ENCODE assay signal across 8 cellular contexts in genomic region chrX:152958047-152958446, GRCh38. TPM values are rescaled to one million over a fixed set of nuclear protein-coding genes. Genes with fewer than 3 reads are reported as not detected.
DNase-seq lines count a peak whose midpoint lies in the region; ATAC-seq and TF ChIP-seq lines count a peak whose summit lies in the region.

No MANE protein-coding gene starts in this region.

- intact Hi-C loops in PC-3 (cut with micrococcal nuclease): no loop called here
- intact Hi-C loops in stomach (cut with DNase I; ENCODE audit: low total_unique reads): no loop called here

- CTCF ChIA-PET in SK-N-SH (lab: Yijun Ruan, JAX): interaction anchor here (0.6 to 4.6 kb wide), 8 partner anchors 11 to 992 kb away, joined by 3 to 23 read pairs (median 4); partner anchors contain the start of gene HAUS7
- CTCF ChIA-PET in PC-3 (lab: Charles Lee): no interaction called here

- H4K20me1 ChIP-seq in SK-N-SH (ENCODE audit: insufficient read depth) (no peaks in the 10 kb centered on the region), PC-3 (ENCODE audit: low read length) (no peaks in the 10 kb centered on the region)

- H3K27ac ChIP-seq in SK-N-SH (ENCODE audit: low read depth in 2 of 2, low read length in 1 of 2): no peak overlapping the region
- H3K27ac ChIP-seq in PC-3 (ENCODE audit: low read length): no peak overlapping the region
- H3K27ac ChIP-seq in esophagus (ENCODE audit: low read depth in 2 of 2, low read length in 1 of 2): peak overlapping the region; percentile 14 to 69
- H3K27ac ChIP-seq in stomach: peak overlapping the region in 4 of 5 donors; percentile 59 to 80 (median 68)

- TF ChIP-seq CTCF in SK-N-SH (IDR thresholded peaks at IDR 0.05): no peak
- no peak for TF ChIP-seq CTCF in PC-3 (conservative IDR thresholded peaks at IDR 0.05; ENCODE audit: low read depth, low read length)
- TF ChIP-seq CTCF in stomach (IDR thresholded peaks at IDR 0.05): no peak

- no TSS peak for BruUV-seq in PC-3 (replicated peaks; lab: Mats Ljungman, UMichigan)

- no peak overlapping the region for H3K4me3 ChIP-seq in SK-N-SH (ENCODE audit: low read depth in 2 of 2, low read length in 1 of 2)
- H3K4me3 ChIP-seq in PC-3 (ENCODE audit: low read length): no peak overlapping the region
- H3K4me3 ChIP-seq in esophagus (ENCODE audit: low read depth in 1 of 2, low read length in 2 of 2): no peak overlapping the region
- H3K4me3 ChIP-seq in stomach: peak overlapping the region in 3 of 4 donors; percentile 21 to 35 (median 25)

- POLR2A ChIA-PET in SK-N-SH (lab: Yijun Ruan, JAX): no interaction called here
- POLR2A ChIA-PET in PC-3 (lab: Charles Lee; ENCODE audit: unreplicated experiment): no interaction called here

- TF ChIP-seq EP300 in SK-N-SH (IDR thresholded peaks at IDR 0.05; ENCODE audit: borderline replicate concordance in 1 of 2, low read depth in 1 of 2, low read length in 1 of 2) (no peak), stomach (IDR thresholded peaks at IDR 0.05) (no peak)

- H3K4me2 ChIP-seq in SK-N-SH (no peak overlapping the region), PC-3 (ENCODE audit: low read length) (no peak overlapping the region)

- WGBS in SK-N-SH (ENCODE audit: low lambda C conversion rate): 69% methylated on average over 5 of the region's 5 CpGs
- WGBS in esophagus, 2 donors: 80 to 90% methylated on average over 5 of the region's 5 CpGs
- 76 to 90% (median 86%) methylated on average over 4 to 5 of the region's 5 CpGs for WGBS in stomach, 5 donors

- H3K36me3 ChIP-seq in SK-N-SH (replicated peaks in 1 of 2; ENCODE audit: control insufficient read depth in 1 of 2, insufficient read depth in 2 of 2, low read length in 1 of 2): no peaks in the 10 kb centered on the region
- H3K36me3 ChIP-seq in PC-3 (ENCODE audit: low read depth, low read length): peaks cover 15% of the 10 kb centered on the region; the same call in 1 of the 2 replicates
- peaks cover 0 to 11% of the 10 kb centered on the region in 2 donors for H3K36me3 ChIP-seq in esophagus (ENCODE audit: control insufficient read depth in 2 of 2, insufficient read depth in 2 of 2, low read length in 1 of 2)
- H3K36me3 ChIP-seq in stomach: no peaks in the 10 kb centered on the region

- H2AFZ ChIP-seq in SK-N-SH (ENCODE audit: low read depth): peak overlapping the region; percentile 72
- no peak overlapping the region for H2AFZ ChIP-seq in PC-3 (ENCODE audit: low read length)

- H3K27me3 ChIP-seq in SK-N-SH (ENCODE audit: insufficient read depth) (no peaks in the 10 kb centered on the region; the same call in 1 of the 2 replicates), PC-3 (ENCODE audit: low read length) (no peaks in the 10 kb centered on the region), esophagus (ENCODE audit: control insufficient read depth in 1 of 2, insufficient read depth in 2 of 2, low read length in 2 of 2) (no peaks in the 10 kb centered on the region), stomach (no peaks in the 10 kb centered on the region)

- H3K79me2 ChIP-seq in SK-N-SH (ENCODE audit: insufficient read depth) (no peaks in the 10 kb centered on the region), PC-3 (ENCODE audit: low read length) (no peaks in the 10 kb centered on the region)

- no peaks in the 10 kb centered on the region; a peak in 1 of 4 replicates for H3K4me1 ChIP-seq in SK-N-SH (ENCODE audit: control insufficient read depth in 1 of 2, insufficient read depth in 2 of 2, low read depth in 1 of 2, low read length in 1 of 2)
- no peaks in the 10 kb centered on the region for H3K4me1 ChIP-seq in PC-3 (ENCODE audit: insufficient read depth, low read length)
- H3K4me1 ChIP-seq in esophagus (ENCODE audit: control insufficient read depth in 2 of 2, insufficient read depth in 2 of 2, low read length in 1 of 2): no peaks in the 10 kb centered on the region
- peaks cover 0 to 7% (median 0%) of the 10 kb centered on the region in 4 donors for H3K4me1 ChIP-seq in stomach

- H3K9me3 ChIP-seq in SK-N-SH (no peaks in the 10 kb centered on the region), PC-3 (ENCODE audit: low read length) (no peaks in the 10 kb centered on the region), esophagus (ENCODE audit: control insufficient read depth in 2 of 2, insufficient read depth in 1 of 2, low read depth in 1 of 2, low read length in 1 of 2) (no peaks in the 10 kb centered on the region), stomach (no peaks in the 10 kb centered on the region)

- H3F3A ChIP-seq in SK-N-SH (replicated peaks; ENCODE audit: insufficient read depth): no peaks in the 10 kb centered on the region
- H3F3A ChIP-seq in PC-3 (ENCODE audit: low read length, unreplicated experiment): no peaks in the 10 kb centered on the region

- H3K9me2 ChIP-seq in SK-N-SH: no peaks in the 10 kb centered on the region
- H3K9me2 ChIP-seq in PC-3 (replicated peaks; ENCODE audit: low read length): no peaks in the 10 kb centered on the region

- no peak for TF ChIP-seq POLR2A in stomach (IDR thresholded peaks at IDR 0.05)

- DNase-seq in SK-N-SH (no peak), PC-3 (peak; percentile 23), stomach (no peak), SHP77 (lab: John Stamatoyannopoulos, UW) (no peak)

- no peak for TF ChIP-seq RAD21 in SK-N-SH (IDR thresholded peaks at IDR 0.05; ENCODE audit: low read length)

- ATAC-seq in SK-N-SH treated with all-trans-retinoic acid at 6 μM for 48 hours: no peak
- ATAC-seq in PC-3: no peak
- no peak for ATAC-seq in GM19351 (IDR thresholded peaks at IDR 0.05; ENCODE audit: unreplicated experiment)
- ATAC-seq in HG02678 (IDR thresholded peaks at IDR 0.05; ENCODE audit: unreplicated experiment): no peak

- no peak overlapping the region for H3K9ac ChIP-seq in SK-N-SH
- no peak overlapping the region for H3K9ac ChIP-seq in PC-3 (ENCODE audit: low read length)

TF ChIP-seq in SK-N-SH, 30 proteins besides CTCF, POLR2A, EP300 and RAD21 (continues in another document):
- TF ChIP-seq, protein P1, sequence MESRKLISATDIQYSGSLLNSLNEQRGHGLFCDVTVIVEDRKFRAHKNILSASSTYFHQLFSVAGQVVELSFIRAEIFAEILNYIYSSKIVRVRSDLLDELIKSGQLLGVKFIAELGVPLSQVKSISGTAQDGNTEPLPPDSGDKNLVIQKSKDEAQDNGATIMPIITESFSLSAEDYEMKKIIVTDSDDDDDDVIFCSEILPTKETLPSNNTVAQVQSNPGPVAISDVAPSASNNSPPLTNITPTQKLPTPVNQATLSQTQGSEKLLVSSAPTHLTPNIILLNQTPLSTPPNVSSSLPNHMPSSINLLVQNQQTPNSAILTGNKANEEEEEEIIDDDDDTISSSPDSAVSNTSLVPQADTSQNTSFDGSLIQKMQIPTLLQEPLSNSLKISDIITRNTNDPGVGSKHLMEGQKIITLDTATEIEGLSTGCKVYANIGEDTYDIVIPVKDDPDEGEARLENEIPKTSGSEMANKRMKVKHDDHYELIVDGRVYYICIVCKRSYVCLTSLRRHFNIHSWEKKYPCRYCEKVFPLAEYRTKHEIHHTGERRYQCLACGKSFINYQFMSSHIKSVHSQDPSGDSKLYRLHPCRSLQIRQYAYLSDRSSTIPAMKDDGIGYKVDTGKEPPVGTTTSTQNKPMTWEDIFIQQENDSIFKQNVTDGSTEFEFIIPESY (IDR thresholded peaks at IDR 0.05; ENCODE audit: borderline replicate concordance, low read depth): no peak
- TF ChIP-seq USF1 (IDR thresholded peaks at IDR 0.05; ENCODE audit: borderline replicate concordance, low read depth) (no peak), RCOR1 (IDR thresholded peaks at IDR 0.05; ENCODE audit: low read length) (no peak), SIN3A (IDR thresholded peaks at IDR 0.05; ENCODE audit: borderline replicate concordance, low read depth, low read length) (no peak), GATA2 (CRISPR knock-in tag; IDR thresholded peaks at IDR 0.05) (no peak), NRF1 (IDR thresholded peaks at IDR 0.05; ENCODE audit: low read depth, low read length) (no peak)

TF ChIP-seq in SK-N-SH treated with all-trans-retinoic acid at 6 μM for 48 hours, 23 proteins besides CTCF, POLR2A, EP300 and RAD21 (continues in another document):
- TF ChIP-seq CSDC2 (CRISPR knock-in tag; IDR thresholded peaks at IDR 0.05) (no peak), ZNF565 (CRISPR knock-in tag; conservative IDR thresholded peaks at IDR 0.05; ENCODE audit: low read depth) (no peak), TCF4 (CRISPR knock-in tag; IDR thresholded peaks at IDR 0.05; ENCODE audit: borderline replicate concordance) (no peak), TOX (CRISPR knock-in tag; IDR thresholded peaks at IDR 0.05; ENCODE audit: borderline replicate concordance) (no peak), OSR1 (CRISPR knock-in tag; IDR thresholded peaks at IDR 0.05) (no peak), CREB5 (CRISPR knock-in tag; IDR thresholded peaks at IDR 0.05; ENCODE audit: low read depth) (no peak), ZFP3 (CRISPR knock-in tag; IDR thresholded peaks at IDR 0.05) (no peak), RARB (CRISPR knock-in tag; IDR thresholded peaks at IDR 0.05) (no peak), ZFP30 (CRISPR knock-in tag; IDR thresholded peaks at IDR 0.05) (no peak)
- TF ChIP-seq, protein P2, sequence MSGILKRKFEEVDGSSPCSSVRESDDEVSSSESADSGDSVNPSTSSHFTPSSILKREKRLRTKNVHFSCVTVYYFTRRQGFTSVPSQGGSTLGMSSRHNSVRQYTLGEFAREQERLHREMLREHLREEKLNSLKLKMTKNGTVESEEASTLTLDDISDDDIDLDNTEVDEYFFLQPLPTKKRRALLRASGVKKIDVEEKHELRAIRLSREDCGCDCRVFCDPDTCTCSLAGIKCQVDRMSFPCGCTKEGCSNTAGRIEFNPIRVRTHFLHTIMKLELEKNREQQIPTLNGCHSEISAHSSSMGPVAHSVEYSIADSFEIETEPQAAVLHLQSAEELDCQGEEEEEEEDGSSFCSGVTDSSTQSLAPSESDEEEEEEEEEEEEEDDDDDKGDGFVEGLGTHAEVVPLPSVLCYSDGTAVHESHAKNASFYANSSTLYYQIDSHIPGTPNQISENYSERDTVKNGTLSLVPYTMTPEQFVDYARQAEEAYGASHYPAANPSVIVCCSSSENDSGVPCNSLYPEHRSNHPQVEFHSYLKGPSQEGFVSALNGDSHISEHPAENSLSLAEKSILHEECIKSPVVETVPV (CRISPR knock-in tag; IDR thresholded peaks at IDR 0.05): no peak

RNA-seq across cellular contexts. Expression of gene PNMA5, which starts 35.9 kb away (rescaled TPM):
- not detected in 2 replicates for polyA plus RNA-seq in SK-N-SH (2012; rRNA removed)
- not detected in 2 replicates for polyA plus RNA-seq in SK-N-SH (2012; cell fraction: cytosol; rRNA removed)
- 0.05 TPM in 1 of 2 replicates, not detected in the other for polyA plus RNA-seq in SK-N-SH (2012; cell fraction: nucleus; rRNA removed)
- total RNA-seq in PC-3 (2014; rRNA removed): not detected in 2 replicates
- not detected for polyA plus RNA-seq in esophagus
- total RNA-seq in stomach: not detected
- under 1 TPM in 1 of 3 donors, not detected in 2; 0.05 TPM for polyA plus RNA-seq in stomach

Comparison
In these comparisons a context has a peak if more than half of its experiments do, and no peak if none do; other contexts are left out.
1. H3K27ac ChIP-seq: peak in esophagus (2 of 2) and stomach (4 of 5); none in SK-N-SH (0 of 2) and PC-3 (single experiment).
2. H3K4me3 ChIP-seq: peak in stomach (3 of 4); none in SK-N-SH (0 of 2), PC-3 (single experiment) and esophagus (0 of 2).